ENCODE assay signal across 15 cellular contexts in the genomic region with DNA sequence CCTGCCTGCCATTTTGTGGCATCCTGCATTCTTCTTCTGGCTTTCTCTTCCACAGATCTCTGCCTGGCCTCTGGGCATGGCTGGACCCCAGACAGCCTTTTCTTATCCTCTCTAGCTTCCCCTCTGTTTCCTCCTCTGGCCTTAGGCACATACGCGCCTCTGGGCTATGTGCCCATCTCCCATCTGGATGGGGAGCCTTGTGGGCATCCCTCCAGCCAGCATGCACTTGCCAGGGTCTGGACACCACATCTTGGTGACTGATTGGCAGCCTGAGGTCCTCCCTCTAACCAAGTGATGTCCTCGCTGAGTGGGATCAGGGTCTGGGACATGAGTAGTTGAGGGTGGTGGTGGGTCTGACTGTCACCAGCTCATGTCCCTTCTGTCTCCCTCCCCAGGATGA. TPM values are rescaled to one million over a fixed set of nuclear protein-coding genes. Genes with fewer than 3 reads are reported as not detected.
DNase-seq lines count a peak whose midpoint lies in the region; ATAC-seq and TF ChIP-seq lines count a peak whose summit lies in the region.
"Had no signal": no experiment of that assay in that cellular context is flagged by ENCODE, and none has a peak within 500 bp of the region (broad histone marks: within the 10 kb centered on the region; RNA-seq: fewer than 3 reads in every experiment).

No MANE protein-coding gene starts in this region.

- DNase-seq in heart right ventricle, result no peak
- DNase-seq in cardiac septum (ENCODE audit: low spot score), result no peak
- DNase-seq in natural killer cell treated with Interleukin-12 subunit alpha and Interleukin-12 subunit beta and Interleukin-15 and Interleukin-18, amount 100 ng/mL, for 72 hours (ENCODE audit: low spot score), result no peak
- DNase-seq in vagina (ENCODE audit: extremely low spot score in 2 of 2), result no peak
- no peak for DNase-seq in COLO668 (lab: John Stamatoyannopoulos, UW; ENCODE audit: unreplicated experiment)
- DNase-seq: cortex of kidney; Karpas-422; NCI-H2029; stimulated activated CD4-positive, alpha-beta T cell treated with anti-CD3 and anti-CD28 coated beads, Interleukin-15, amount 100 ng/mL, for 24 hours; T-helper 2 cell had no signal

- H3K4me3 Mint-ChIP-seq in dendritic cell treated with granulocyte-macrophage colony-stimulating factor and Interleukin-4, amounts not matched to agents 40 ng/mL and 50 ng/mL, for 4 days, result peak overlapping the region; percentile 37
- no peak overlapping the region for H3K4me3 Mint-ChIP-seq in natural killer cell treated with Interleukin-12 subunit alpha and Interleukin-12 subunit beta and Interleukin-15 and Interleukin-18, amount 100 ng/mL, for 72 hours

- no peak for TF ChIP-seq POLR2A in vagina (IDR thresholded peaks at IDR 0.05)

- H3K27ac Mint-ChIP-seq in dendritic cell treated with granulocyte-macrophage colony-stimulating factor and Interleukin-4, amounts not matched to agents 40 ng/mL and 50 ng/mL, for 4 days, result peak overlapping the region; percentile 84
- peak overlapping the region; percentile 23 to 82 for H3K27ac Mint-ChIP-seq in natural killer cell treated with Interleukin-12 subunit alpha and Interleukin-12 subunit beta and Interleukin-15 and Interleukin-18, amount 100 ng/mL, for 72 hours

- H3K36me3 ChIP-seq in heart right ventricle (peaks cover 0 to 100% (median 20%) of the 10 kb centered on the region in 9 donors), vagina (peaks cover 0 to 10% of the 10 kb centered on the region in 2 donors)

- 68 to 72% methylated on average over 3 of the region's 3 CpGs for WGBS in heart right ventricle, 2 donors

- peaks cover 90% of the 10 kb centered on the region for H3K4me1 Mint-ChIP-seq in dendritic cell treated with granulocyte-macrophage colony-stimulating factor and Interleukin-4, amounts not matched to agents 40 ng/mL and 50 ng/mL, for 4 days (ENCODE audit: low read depth)
- peaks cover 63 to 65% of the 10 kb centered on the region in 2 donors for H3K4me1 Mint-ChIP-seq in natural killer cell treated with Interleukin-12 subunit alpha and Interleukin-12 subunit beta and Interleukin-15 and Interleukin-18, amount 100 ng/mL, for 72 hours (ENCODE audit: low read depth in 2 of 2)

- H3K27me3 ChIP-seq in heart right ventricle, result no peaks in the 10 kb centered on the region
- no peaks in the 10 kb centered on the region for H3K27me3 ChIP-seq in vagina

- ATAC-seq in heart right ventricle (no peak), GM21447 (IDR thresholded peaks at IDR 0.05; ENCODE audit: unreplicated experiment) (no peak), HG03135 (IDR thresholded peaks at IDR 0.05; ENCODE audit: unreplicated experiment) (no peak)
- ATAC-seq in natural killer cell treated with Interleukin-12 subunit alpha and Interleukin-12 subunit beta and Interleukin-15 and Interleukin-18, amount 100 ng/mL, for 72 hours, result no peak
- ATAC-seq: left lobe of liver had no signal

- H3K36me3 Mint-ChIP-seq in dendritic cell treated with granulocyte-macrophage colony-stimulating factor and Interleukin-4, amounts not matched to agents 40 ng/mL and 50 ng/mL, for 4 days (ENCODE audit: low read depth), result peaks cover 100% of the 10 kb centered on the region
- peaks cover 27% of the 10 kb centered on the region for H3K36me3 Mint-ChIP-seq in natural killer cell treated with Interleukin-12 subunit alpha and Interleukin-12 subunit beta and Interleukin-15 and Interleukin-18, amount 100 ng/mL, for 72 hours

- peaks cover 23 to 100% (median 65%) of the 10 kb centered on the region in 9 donors for H3K4me1 ChIP-seq in heart right ventricle
- peaks cover 93% of the 10 kb centered on the region for H3K4me1 ChIP-seq in vagina

- H3K9me3 ChIP-seq in heart right ventricle, result no peaks in the 10 kb centered on the region
- H3K9me3 ChIP-seq in vagina, result no peaks in the 10 kb centered on the region

- H3K27ac ChIP-seq in heart right ventricle, result peak overlapping the region in 8 of 10 donors; percentile 3 to 88 (median 64)
- H3K27ac ChIP-seq in vagina, result peak overlapping the region; percentile 85
- H3K27ac ChIP-seq: C4-2B had no signal

- TF ChIP-seq CTCF in heart right ventricle (IDR thresholded peaks at IDR 0.05) (no peak), vagina (IDR thresholded peaks at IDR 0.05) (no peak)

- no peaks in the 10 kb centered on the region for H3K27me3 Mint-ChIP-seq in dendritic cell treated with granulocyte-macrophage colony-stimulating factor and Interleukin-4, amounts not matched to agents 40 ng/mL and 50 ng/mL, for 4 days
- no peaks in the 10 kb centered on the region for H3K27me3 Mint-ChIP-seq in natural killer cell treated with Interleukin-12 subunit alpha and Interleukin-12 subunit beta and Interleukin-15 and Interleukin-18, amount 100 ng/mL, for 72 hours

- intact Hi-C loops in heart right ventricle (cut with DNase I), result no loop called here
- intact Hi-C loops in cardiac septum (cut with DNase I), result no loop called here
- intact Hi-C loops in dendritic cell treated with granulocyte-macrophage colony-stimulating factor and Interleukin-4, amounts not matched to agents 40 ng/mL and 50 ng/mL, for 4 days (cut with micrococcal nuclease), result no loop called here
- intact Hi-C loops in vagina (cut with DNase I), result no loop called here

- H3K4me3 ChIP-seq in heart right ventricle (no peak overlapping the region), vagina (no peak overlapping the region)

- no peaks in the 10 kb centered on the region for H3K9me3 Mint-ChIP-seq in dendritic cell treated with granulocyte-macrophage colony-stimulating factor and Interleukin-4, amounts not matched to agents 40 ng/mL and 50 ng/mL, for 4 days
- H3K9me3 Mint-ChIP-seq in natural killer cell treated with Interleukin-12 subunit alpha and Interleukin-12 subunit beta and Interleukin-15 and Interleukin-18, amount 100 ng/mL, for 72 hours, result no peaks in the 10 kb centered on the region

RNA-seq across cellular contexts. Expression of gene PLEKHO2, which starts 12.8 kb away (rescaled TPM):
- total RNA-seq in heart right ventricle, result 10 to 100 TPM in 3 of 10 donors, 1 to 10 TPM in 7; 5.9 to 24.2 (median 9.7) TPM
- polyA plus RNA-seq in heart right ventricle, result 10 to 100 TPM in 1 of 2 donors, 1 to 10 TPM in 1; 7.2 to 10.2 TPM
- 10.4 TPM for total RNA-seq in cardiac septum
- 10 to 100 TPM; 31.2 to 47.2 TPM for total RNA-seq in natural killer cell treated with Interleukin-12 subunit alpha and Interleukin-12 subunit beta and Interleukin-15 and Interleukin-18, amount 100 ng/mL, for 72 hours
- total RNA-seq in vagina, result 34.9 TPM

RNA-seq across cellular contexts. Expression of gene PIF1, which starts 29.1 kb away (rescaled TPM):
- total RNA-seq in heart right ventricle, result 1 to 10 TPM in 2 of 10 donors, under 1 TPM in 8; 0.22 to 2.9 (median 0.45) TPM
- 1 to 10 TPM in 1 of 2 donors, under 1 TPM in 1; 0.38 to 1.6 TPM for polyA plus RNA-seq in heart right ventricle
- total RNA-seq in cardiac septum, result 1.6 TPM
- 10 to 100 TPM; 24.7 to 91.9 TPM for total RNA-seq in natural killer cell treated with Interleukin-12 subunit alpha and Interleukin-12 subunit beta and Interleukin-15 and Interleukin-18, amount 100 ng/mL, for 72 hours
- total RNA-seq in vagina, result 6.6 TPM

RNA-seq across cellular contexts. Expression of gene ANKDD1A, which starts 57.2 kb away (rescaled TPM):
- total RNA-seq in heart right ventricle (1 to 10 TPM in 7 of 10 donors, under 1 TPM in 3; 0.70 to 1.9 (median 1.3) TPM), cardiac septum (1.4 TPM), vagina (17.7 TPM)
- polyA plus RNA-seq in heart right ventricle, result 1 to 10 TPM; 1.1 to 1.9 TPM
- total RNA-seq in natural killer cell treated with Interleukin-12 subunit alpha and Interleukin-12 subunit beta and Interleukin-15 and Interleukin-18, amount 100 ng/mL, for 72 hours, result 1 to 10 TPM; 3.1 to 5.0 TPM
